1 cellular context compared by ENCODE assay signal in the genomic region with DNA sequence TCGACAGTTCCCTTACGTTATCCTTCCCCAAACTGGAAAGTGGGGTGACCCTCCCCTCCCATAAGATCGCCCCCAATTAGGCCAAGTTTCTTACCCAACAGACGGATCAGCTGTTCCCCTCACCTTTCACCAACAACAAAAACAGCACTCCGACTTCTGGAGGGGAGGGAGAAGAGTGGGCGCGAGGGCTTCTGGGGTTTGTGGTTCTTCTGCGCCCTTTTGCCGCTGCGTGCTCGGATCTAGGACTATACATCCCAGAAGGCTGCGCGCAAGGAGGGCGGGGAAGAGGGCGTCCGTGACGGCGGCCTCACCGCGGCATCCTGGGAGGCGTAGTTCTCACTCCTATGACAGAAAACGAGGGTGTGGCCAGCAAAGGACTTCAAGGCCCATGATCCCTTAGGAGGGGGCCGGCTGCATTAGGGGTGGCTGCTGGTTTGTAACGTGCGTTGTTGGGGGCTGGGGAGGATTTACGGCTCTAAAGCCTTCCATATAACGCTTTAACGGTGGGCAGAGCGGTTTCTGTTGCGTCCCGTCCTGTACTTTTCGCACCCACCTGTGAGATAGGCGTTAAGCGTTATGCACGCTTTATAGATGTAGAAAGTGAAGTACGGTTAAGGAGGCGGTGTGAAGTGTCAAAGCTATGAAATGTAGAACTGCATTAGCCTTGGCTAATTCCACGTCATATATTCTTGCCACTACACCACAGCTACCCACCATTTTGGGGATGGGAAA.
A peak's percentile ranks its signal among the peaks of the same experiment; 100 is the strongest.
TF ChIP-seq lines count a peak whose summit lies in the region.

A gene with protein sequence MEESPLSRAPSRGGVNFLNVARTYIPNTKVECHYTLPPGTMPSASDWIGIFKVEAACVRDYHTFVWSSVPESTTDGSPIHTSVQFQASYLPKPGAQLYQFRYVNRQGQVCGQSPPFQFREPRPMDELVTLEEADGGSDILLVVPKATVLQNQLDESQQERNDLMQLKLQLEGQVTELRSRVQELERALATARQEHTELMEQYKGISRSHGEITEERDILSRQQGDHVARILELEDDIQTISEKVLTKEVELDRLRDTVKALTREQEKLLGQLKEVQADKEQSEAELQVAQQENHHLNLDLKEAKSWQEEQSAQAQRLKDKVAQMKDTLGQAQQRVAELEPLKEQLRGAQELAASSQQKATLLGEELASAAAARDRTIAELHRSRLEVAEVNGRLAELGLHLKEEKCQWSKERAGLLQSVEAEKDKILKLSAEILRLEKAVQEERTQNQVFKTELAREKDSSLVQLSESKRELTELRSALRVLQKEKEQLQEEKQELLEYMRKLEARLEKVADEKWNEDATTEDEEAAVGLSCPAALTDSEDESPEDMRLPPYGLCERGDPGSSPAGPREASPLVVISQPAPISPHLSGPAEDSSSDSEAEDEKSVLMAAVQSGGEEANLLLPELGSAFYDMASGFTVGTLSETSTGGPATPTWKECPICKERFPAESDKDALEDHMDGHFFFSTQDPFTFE (minus strand): TSS at position 143 of the 732 bp plus-strand sequence. CDS start 2,210 bp downstream, outside the sequence.

TF ChIP-seq in H1, 55 proteins besides CTCF, POLR2A, EP300 and RAD21 (continues in another document):
- TF ChIP-seq MAFK (IDR thresholded peaks at IDR 0.05; ENCODE audit: low read depth, low read length) (no peak), RBBP5 (IDR thresholded peaks at IDR 0.05; ENCODE audit: borderline replicate concordance, low read depth, low read length) (no peak), SP2 (IDR thresholded peaks at IDR 0.05; ENCODE audit: low read length) (no peak), RFX5 (IDR thresholded peaks at IDR 0.05; ENCODE audit: borderline replicate concordance, low read depth, low read length) (no peak), YY1 (IDR thresholded peaks at IDR 0.05; ENCODE audit: low read depth, low read length) (peak; percentile 78; the same call in 1 of the 2 replicates), CEBPB (IDR thresholded peaks at IDR 0.05; ENCODE audit: low read depth, low read length) (no peak), CTBP2 (IDR thresholded peaks at IDR 0.05; ENCODE audit: borderline replicate concordance, insufficient read depth, insufficient read length, low read length) (no peak), FOSL1 (IDR thresholded peaks at IDR 0.05; ENCODE audit: insufficient read depth, low read depth, low read length) (no peak), SUZ12 (IDR thresholded peaks at IDR 0.05; ENCODE audit: low read length) (no peak), SAP30 (IDR thresholded peaks at IDR 0.05; ENCODE audit: insufficient read depth, insufficient replicate concordance, low read length) (peak; percentile 98), SIN3A (conservative IDR thresholded peaks at IDR 0.05 in 1 of 2, IDR thresholded peaks at IDR 0.05 in 1 of 2; ENCODE audit: low read depth in 1 of 2, low read length in 2 of 2) (peak; percentile 89 to 96), SP1 (IDR thresholded peaks at IDR 0.05; ENCODE audit: low read depth, low read length) (peak; percentile 86), CBX5 (IDR thresholded peaks at IDR 0.05; ENCODE audit: low read depth, low read length) (no peak), BACH1 (IDR thresholded peaks at IDR 0.05; ENCODE audit: low read length) (no peak), HDAC2 (IDR thresholded peaks at IDR 0.05; ENCODE audit: borderline replicate concordance in 1 of 2, low read depth in 2 of 2, low read length in 2 of 2) (peak; percentile 56 to 91; a peak in 2 of 4 replicates), PHF8 (conservative IDR thresholded peaks at IDR 0.05; ENCODE audit: low read depth, low read length) (0 out of 2 replicates have a peak, but pooled peaks have one; percentile 27), RNF2 (IDR thresholded peaks at IDR 0.05; ENCODE audit: borderline replicate concordance, low read depth, low read length, missing control alignments, poor library complexity, severe bottlenecking) (no peak), ASH2L (IDR thresholded peaks at IDR 0.05; ENCODE audit: low read length) (peak; percentile 66), CBX8 (IDR thresholded peaks at IDR 0.05; ENCODE audit: borderline replicate concordance, low read depth, low read length) (no peak), GABPA (IDR thresholded peaks at IDR 0.05; ENCODE audit: borderline replicate concordance, insufficient read depth, low read length) (no peak), JUND (IDR thresholded peaks at IDR 0.05; ENCODE audit: low read length) (no peak), TBP (IDR thresholded peaks at IDR 0.05; ENCODE audit: low read depth, low read length) (peak; percentile 44; the same call in 1 of the 2 replicates), EZH2 (IDR thresholded peaks at IDR 0.05; ENCODE audit: low read depth, low read length, severe bottlenecking) (no peak), SP4 (IDR thresholded peaks at IDR 0.05; ENCODE audit: low read length) (peak; percentile 43; the same call in 1 of the 2 replicates), EGR1 (IDR thresholded peaks at IDR 0.05; ENCODE audit: borderline replicate concordance, low read depth, low read length) (no peak; the same call in 1 of the 2 replicates), TEAD4 (IDR thresholded peaks at IDR 0.05; ENCODE audit: low read depth, low read length) (no peak), JUN (IDR thresholded peaks at IDR 0.05; ENCODE audit: low read depth, low read length) (no peak), NRF1 (IDR thresholded peaks at IDR 0.05; ENCODE audit: low read depth, low read length) (no peak), CREB1 (IDR thresholded peaks at IDR 0.05) (peak; percentile 94), TAF7 (optimal IDR thresholded peaks at IDR 0.05; ENCODE audit: borderline replicate concordance, low read depth, low read length) (no peak), SIX5 (IDR thresholded peaks at IDR 0.05; ENCODE audit: low read depth, low read length) (peak; percentile 98), BRCA1 (IDR thresholded peaks at IDR 0.05; ENCODE audit: low read depth, low read length) (no peak), KDM1A (IDR thresholded peaks at IDR 0.05; ENCODE audit: borderline replicate concordance, low read length) (no peak), SIRT6 (IDR thresholded peaks at IDR 0.05; ENCODE audit: low read length) (no peak), ZNF274 (IDR thresholded peaks at IDR 0.05; ENCODE audit: borderline replicate concordance, extremely low read depth, low read length) (no peak), CHD1 (IDR thresholded peaks at IDR 0.05; ENCODE audit: low read depth, low read length) (no peak), KDM4A (IDR thresholded peaks at IDR 0.05; ENCODE audit: low read depth, low read length, severe bottlenecking) (no peak), HDAC6 (IDR thresholded peaks at IDR 0.05; ENCODE audit: low read depth, low read length) (no peak), CHD2 (IDR thresholded peaks at IDR 0.05; ENCODE audit: low read length) (0 out of 2 replicates have a peak, but pooled peaks have one; percentile 42), SRF (IDR thresholded peaks at IDR 0.05; ENCODE audit: low read depth, low read length) (no peak), KDM5A (IDR thresholded peaks at IDR 0.05; ENCODE audit: low read length) (no peak), TAF1 (IDR thresholded peaks at IDR 0.05; ENCODE audit: low read depth, low read length) (peak; percentile 58), GTF2F1 (IDR thresholded peaks at IDR 0.05; ENCODE audit: borderline replicate concordance, low read depth, low read length) (no peak), TCF12 (IDR thresholded peaks at IDR 0.05; ENCODE audit: low read depth, low read length) (no peak), POU5F1 (IDR thresholded peaks at IDR 0.05; ENCODE audit: low read depth, low read length) (no peak), BCL11A (IDR thresholded peaks at IDR 0.05; ENCODE audit: low read depth in 2 of 2, low read length in 2 of 2) (no peak), NANOG (IDR thresholded peaks at IDR 0.05; ENCODE audit: insufficient read depth, low read depth, low read length, poor library complexity, severe bottlenecking) (no peak), RXRA (IDR thresholded peaks at IDR 0.05; ENCODE audit: insufficient read depth, low read depth, low read length) (no peak)
- TF ChIP-seq, protein P1, sequence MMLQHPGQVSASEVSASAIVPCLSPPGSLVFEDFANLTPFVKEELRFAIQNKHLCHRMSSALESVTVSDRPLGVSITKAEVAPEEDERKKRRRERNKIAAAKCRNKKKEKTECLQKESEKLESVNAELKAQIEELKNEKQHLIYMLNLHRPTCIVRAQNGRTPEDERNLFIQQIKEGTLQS (IDR thresholded peaks at IDR 0.05; ENCODE audit: insufficient read depth, low read depth, low read length) = no peak
- TF ChIP-seq, protein P2, sequence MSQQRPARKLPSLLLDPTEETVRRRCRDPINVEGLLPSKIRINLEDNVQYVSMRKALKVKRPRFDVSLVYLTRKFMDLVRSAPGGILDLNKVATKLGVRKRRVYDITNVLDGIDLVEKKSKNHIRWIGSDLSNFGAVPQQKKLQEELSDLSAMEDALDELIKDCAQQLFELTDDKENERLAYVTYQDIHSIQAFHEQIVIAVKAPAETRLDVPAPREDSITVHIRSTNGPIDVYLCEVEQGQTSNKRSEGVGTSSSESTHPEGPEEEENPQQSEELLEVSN (IDR thresholded peaks at IDR 0.05) = no peak
- TF ChIP-seq, protein P3, sequence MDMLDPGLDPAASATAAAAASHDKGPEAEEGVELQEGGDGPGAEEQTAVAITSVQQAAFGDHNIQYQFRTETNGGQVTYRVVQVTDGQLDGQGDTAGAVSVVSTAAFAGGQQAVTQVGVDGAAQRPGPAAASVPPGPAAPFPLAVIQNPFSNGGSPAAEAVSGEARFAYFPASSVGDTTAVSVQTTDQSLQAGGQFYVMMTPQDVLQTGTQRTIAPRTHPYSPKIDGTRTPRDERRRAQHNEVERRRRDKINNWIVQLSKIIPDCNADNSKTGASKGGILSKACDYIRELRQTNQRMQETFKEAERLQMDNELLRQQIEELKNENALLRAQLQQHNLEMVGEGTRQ (IDR thresholded peaks at IDR 0.05; ENCODE audit: low read length) = no peak
- TF ChIP-seq, protein P4, sequence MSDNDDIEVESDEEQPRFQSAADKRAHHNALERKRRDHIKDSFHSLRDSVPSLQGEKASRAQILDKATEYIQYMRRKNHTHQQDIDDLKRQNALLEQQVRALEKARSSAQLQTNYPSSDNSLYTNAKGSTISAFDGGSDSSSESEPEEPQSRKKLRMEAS (IDR thresholded peaks at IDR 0.05) = peak; percentile 49; the same call in 1 of the 2 replicates
- TF ChIP-seq, protein P5, sequence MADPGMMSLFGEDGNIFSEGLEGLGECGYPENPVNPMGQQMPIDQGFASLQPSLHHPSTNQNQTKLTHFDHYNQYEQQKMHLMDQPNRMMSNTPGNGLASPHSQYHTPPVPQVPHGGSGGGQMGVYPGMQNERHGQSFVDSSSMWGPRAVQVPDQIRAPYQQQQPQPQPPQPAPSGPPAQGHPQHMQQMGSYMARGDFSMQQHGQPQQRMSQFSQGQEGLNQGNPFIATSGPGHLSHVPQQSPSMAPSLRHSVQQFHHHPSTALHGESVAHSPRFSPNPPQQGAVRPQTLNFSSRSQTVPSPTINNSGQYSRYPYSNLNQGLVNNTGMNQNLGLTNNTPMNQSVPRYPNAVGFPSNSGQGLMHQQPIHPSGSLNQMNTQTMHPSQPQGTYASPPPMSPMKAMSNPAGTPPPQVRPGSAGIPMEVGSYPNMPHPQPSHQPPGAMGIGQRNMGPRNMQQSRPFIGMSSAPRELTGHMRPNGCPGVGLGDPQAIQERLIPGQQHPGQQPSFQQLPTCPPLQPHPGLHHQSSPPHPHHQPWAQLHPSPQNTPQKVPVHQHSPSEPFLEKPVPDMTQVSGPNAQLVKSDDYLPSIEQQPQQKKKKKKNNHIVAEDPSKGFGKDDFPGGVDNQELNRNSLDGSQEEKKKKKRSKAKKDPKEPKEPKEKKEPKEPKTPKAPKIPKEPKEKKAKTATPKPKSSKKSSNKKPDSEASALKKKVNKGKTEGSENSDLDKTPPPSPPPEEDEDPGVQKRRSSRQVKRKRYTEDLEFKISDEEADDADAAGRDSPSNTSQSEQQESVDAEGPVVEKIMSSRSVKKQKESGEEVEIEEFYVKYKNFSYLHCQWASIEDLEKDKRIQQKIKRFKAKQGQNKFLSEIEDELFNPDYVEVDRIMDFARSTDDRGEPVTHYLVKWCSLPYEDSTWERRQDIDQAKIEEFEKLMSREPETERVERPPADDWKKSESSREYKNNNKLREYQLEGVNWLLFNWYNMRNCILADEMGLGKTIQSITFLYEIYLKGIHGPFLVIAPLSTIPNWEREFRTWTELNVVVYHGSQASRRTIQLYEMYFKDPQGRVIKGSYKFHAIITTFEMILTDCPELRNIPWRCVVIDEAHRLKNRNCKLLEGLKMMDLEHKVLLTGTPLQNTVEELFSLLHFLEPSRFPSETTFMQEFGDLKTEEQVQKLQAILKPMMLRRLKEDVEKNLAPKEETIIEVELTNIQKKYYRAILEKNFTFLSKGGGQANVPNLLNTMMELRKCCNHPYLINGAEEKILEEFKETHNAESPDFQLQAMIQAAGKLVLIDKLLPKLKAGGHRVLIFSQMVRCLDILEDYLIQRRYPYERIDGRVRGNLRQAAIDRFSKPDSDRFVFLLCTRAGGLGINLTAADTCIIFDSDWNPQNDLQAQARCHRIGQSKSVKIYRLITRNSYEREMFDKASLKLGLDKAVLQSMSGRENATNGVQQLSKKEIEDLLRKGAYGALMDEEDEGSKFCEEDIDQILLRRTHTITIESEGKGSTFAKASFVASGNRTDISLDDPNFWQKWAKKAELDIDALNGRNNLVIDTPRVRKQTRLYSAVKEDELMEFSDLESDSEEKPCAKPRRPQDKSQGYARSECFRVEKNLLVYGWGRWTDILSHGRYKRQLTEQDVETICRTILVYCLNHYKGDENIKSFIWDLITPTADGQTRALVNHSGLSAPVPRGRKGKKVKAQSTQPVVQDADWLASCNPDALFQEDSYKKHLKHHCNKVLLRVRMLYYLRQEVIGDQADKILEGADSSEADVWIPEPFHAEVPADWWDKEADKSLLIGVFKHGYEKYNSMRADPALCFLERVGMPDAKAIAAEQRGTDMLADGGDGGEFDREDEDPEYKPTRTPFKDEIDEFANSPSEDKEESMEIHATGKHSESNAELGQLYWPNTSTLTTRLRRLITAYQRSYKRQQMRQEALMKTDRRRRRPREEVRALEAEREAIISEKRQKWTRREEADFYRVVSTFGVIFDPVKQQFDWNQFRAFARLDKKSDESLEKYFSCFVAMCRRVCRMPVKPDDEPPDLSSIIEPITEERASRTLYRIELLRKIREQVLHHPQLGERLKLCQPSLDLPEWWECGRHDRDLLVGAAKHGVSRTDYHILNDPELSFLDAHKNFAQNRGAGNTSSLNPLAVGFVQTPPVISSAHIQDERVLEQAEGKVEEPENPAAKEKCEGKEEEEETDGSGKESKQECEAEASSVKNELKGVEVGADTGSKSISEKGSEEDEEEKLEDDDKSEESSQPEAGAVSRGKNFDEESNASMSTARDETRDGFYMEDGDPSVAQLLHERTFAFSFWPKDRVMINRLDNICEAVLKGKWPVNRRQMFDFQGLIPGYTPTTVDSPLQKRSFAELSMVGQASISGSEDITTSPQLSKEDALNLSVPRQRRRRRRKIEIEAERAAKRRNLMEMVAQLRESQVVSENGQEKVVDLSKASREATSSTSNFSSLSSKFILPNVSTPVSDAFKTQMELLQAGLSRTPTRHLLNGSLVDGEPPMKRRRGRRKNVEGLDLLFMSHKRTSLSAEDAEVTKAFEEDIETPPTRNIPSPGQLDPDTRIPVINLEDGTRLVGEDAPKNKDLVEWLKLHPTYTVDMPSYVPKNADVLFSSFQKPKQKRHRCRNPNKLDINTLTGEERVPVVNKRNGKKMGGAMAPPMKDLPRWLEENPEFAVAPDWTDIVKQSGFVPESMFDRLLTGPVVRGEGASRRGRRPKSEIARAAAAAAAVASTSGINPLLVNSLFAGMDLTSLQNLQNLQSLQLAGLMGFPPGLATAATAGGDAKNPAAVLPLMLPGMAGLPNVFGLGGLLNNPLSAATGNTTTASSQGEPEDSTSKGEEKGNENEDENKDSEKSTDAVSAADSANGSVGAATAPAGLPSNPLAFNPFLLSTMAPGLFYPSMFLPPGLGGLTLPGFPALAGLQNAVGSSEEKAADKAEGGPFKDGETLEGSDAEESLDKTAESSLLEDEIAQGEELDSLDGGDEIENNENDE (IDR thresholded peaks at IDR 0.05; ENCODE audit: insufficient replicate concordance, low read length) = no peak
